ENCODE assay signal across 12 cellular contexts in genomic region chr1:153774036-153774435, GRCh38. TPM values are rescaled to one million over a fixed set of nuclear protein-coding genes. Genes with fewer than 3 reads are reported as not detected.
DNase-seq lines count a peak whose midpoint lies in the region; ATAC-seq and TF ChIP-seq lines count a peak whose summit lies in the region.
"Had no signal": no experiment of that assay in that cellular context is flagged by ENCODE, and none has a peak within 500 bp of the region (broad histone marks: within the 10 kb centered on the region; RNA-seq: fewer than 3 reads in every experiment).

No MANE protein-coding gene starts in this region.

- no peak overlapping the region for H2BK15ac ChIP-seq in mesenchymal stem cell (ENCODE audit: low read depth, poor library complexity, severe bottlenecking)

- no peak overlapping the region for H3K27ac ChIP-seq in mesenchymal stem cell (ENCODE audit: low read length, poor library complexity, severe bottlenecking)
- H3K27ac ChIP-seq in suprapubic skin: peak overlapping the region; percentile 85

- H3K4me1 ChIP-seq in mesenchymal stem cell (ENCODE audit: control insufficient read depth, insufficient read depth, low read depth, low read length): peaks cover 20% of the 10 kb centered on the region
- peaks cover 75% of the 10 kb centered on the region for H3K4me1 ChIP-seq in suprapubic skin

- no peak overlapping the region for H2BK120ac ChIP-seq in mesenchymal stem cell (ENCODE audit: low read depth, low read length)

- H3K4me3 Mint-ChIP-seq in activated CD8-positive, alpha-beta memory T cell treated with anti-CD3 and anti-CD28 coated beads, Interleukin-2, amount 10 ng/mL, durations not matched to agents 7 days and 5 days: no peak overlapping the region
- peak overlapping the region; percentile 85 for H3K4me3 Mint-ChIP-seq in activated CD8-positive, alpha-beta T cell treated with anti-CD3 and anti-CD28 coated beads, Interleukin-2, amount 10 ng/mL, durations not matched to agents 7 days and 5 days

- TF ChIP-seq CTCF in suprapubic skin (IDR thresholded peaks at IDR 0.05): no peak

- H3K79me1 ChIP-seq in mesenchymal stem cell (replicated peaks; ENCODE audit: low read length, poor library complexity, severe bottlenecking): peaks cover 8% of the 10 kb centered on the region

- no peak overlapping the region for H4K8ac ChIP-seq in mesenchymal stem cell (ENCODE audit: low read length)

- peak overlapping the region; percentile 86 for H3K9ac ChIP-seq in mesenchymal stem cell (ENCODE audit: low read length)

- H3K36me3 Mint-ChIP-seq in activated CD8-positive, alpha-beta memory T cell treated with anti-CD3 and anti-CD28 coated beads, Interleukin-2, amount 10 ng/mL, durations not matched to agents 7 days and 5 days: peaks cover 3% of the 10 kb centered on the region
- peaks cover 53% of the 10 kb centered on the region for H3K36me3 Mint-ChIP-seq in activated CD8-positive, alpha-beta T cell treated with anti-CD3 and anti-CD28 coated beads, Interleukin-2, amount 10 ng/mL, durations not matched to agents 7 days and 5 days (ENCODE audit: low read depth)

- ATAC-seq in activated CD8-positive, alpha-beta memory T cell treated with anti-CD3 and anti-CD28 coated beads, Interleukin-2, amount 10 ng/mL, durations not matched to agents 7 days and 5 days: no peak
- no peak for ATAC-seq in activated CD8-positive, alpha-beta T cell treated with anti-CD3 and anti-CD28 coated beads, Interleukin-2, amount 10 ng/mL, durations not matched to agents 7 days and 5 days
- no peak for ATAC-seq in HG03354 (IDR thresholded peaks at IDR 0.05; ENCODE audit: poor library complexity, severe bottlenecking, unreplicated experiment)
- no peak for ATAC-seq in GM19397 (IDR thresholded peaks at IDR 0.05; ENCODE audit: unreplicated experiment)

- H3K27ac Mint-ChIP-seq in activated CD8-positive, alpha-beta memory T cell treated with anti-CD3 and anti-CD28 coated beads, Interleukin-2, amount 10 ng/mL, durations not matched to agents 7 days and 5 days: peak overlapping the region; percentile 97
- H3K27ac Mint-ChIP-seq in activated CD8-positive, alpha-beta T cell treated with anti-CD3 and anti-CD28 coated beads, Interleukin-2, amount 10 ng/mL, durations not matched to agents 7 days and 5 days: peak overlapping the region; percentile 97

- no peak overlapping the region for H3K23ac ChIP-seq in mesenchymal stem cell (ENCODE audit: low read length in 2 of 2)

- no peak overlapping the region for H3K18ac ChIP-seq in mesenchymal stem cell (ENCODE audit: low read depth in 1 of 2, low read length in 2 of 2)

- H3K9me3 ChIP-seq in mesenchymal stem cell (ENCODE audit: control insufficient read depth, low read length): no peaks in the 10 kb centered on the region
- H3K9me3 ChIP-seq in suprapubic skin: no peaks in the 10 kb centered on the region

- H2AK5ac ChIP-seq in mesenchymal stem cell (ENCODE audit: low read length, severe bottlenecking): no peak overlapping the region

- H3K4ac ChIP-seq in mesenchymal stem cell (ENCODE audit: low read depth in 1 of 2, low read length in 2 of 2): no peak overlapping the region

- no peak overlapping the region for H3K4me3 ChIP-seq in mesenchymal stem cell (ENCODE audit: insufficient read depth in 1 of 2, low read depth in 1 of 2, low read length in 2 of 2)
- no peak overlapping the region for H3K4me3 ChIP-seq in suprapubic skin

- H3K14ac ChIP-seq in mesenchymal stem cell (ENCODE audit: low read length in 2 of 2): no peak overlapping the region

- no peaks in the 10 kb centered on the region for H3K27me3 ChIP-seq in mesenchymal stem cell (ENCODE audit: control insufficient read depth in 1 of 2, insufficient read depth in 1 of 2, low read length in 2 of 2)
- H3K27me3 ChIP-seq in suprapubic skin: no peaks in the 10 kb centered on the region

- no peak overlapping the region for H2BK12ac ChIP-seq in mesenchymal stem cell (ENCODE audit: low read length in 2 of 2)

- TF ChIP-seq EP300 in suprapubic skin (IDR thresholded peaks at IDR 0.05): no peak

- no peak overlapping the region for H3K4me2 ChIP-seq in mesenchymal stem cell (ENCODE audit: low read length, poor library complexity, severe bottlenecking)

- WGBS in mesenchymal stem cell: 87% methylated on average over 6 of the region's 6 CpGs
- 61% methylated on average over 6 of the region's 6 CpGs for WGBS in suprapubic skin

- POLR2A ChIA-PET in activated CD8-positive, alpha-beta T cell treated with anti-CD3 and anti-CD28 coated beads, Interleukin-2, amount 10 ng/mL, durations not matched to agents 7 days and 5 days (lab: Charles Lee): interaction anchor here (0.7 kb wide), 1 partner anchor 23 kb away, joined by 3 read pairs; no protein-coding TSS in a partner anchor

- peaks cover 40% of the 10 kb centered on the region for H3K4me1 Mint-ChIP-seq in activated CD8-positive, alpha-beta memory T cell treated with anti-CD3 and anti-CD28 coated beads, Interleukin-2, amount 10 ng/mL, durations not matched to agents 7 days and 5 days
- peaks cover 53% of the 10 kb centered on the region for H3K4me1 Mint-ChIP-seq in activated CD8-positive, alpha-beta T cell treated with anti-CD3 and anti-CD28 coated beads, Interleukin-2, amount 10 ng/mL, durations not matched to agents 7 days and 5 days (ENCODE audit: low read depth)

- no peak for DNase-seq in activated CD8-positive, alpha-beta memory T cell treated with anti-CD3 and anti-CD28 coated beads, Interleukin-2, amount 10 ng/mL, durations not matched to agents 7 days and 5 days
- no peak for DNase-seq in activated CD8-positive, alpha-beta memory T cell treated with anti-CD3 and anti-CD28 coated beads for 24 hours
- DNase-seq in activated CD8-positive, alpha-beta T cell treated with anti-CD3 and anti-CD28 coated beads, Interleukin-2, amount 10 ng/mL, durations not matched to agents 7 days and 5 days: no peak
- DNase-seq in mesenchymal stem cell: no peak
- DNase-seq in suprapubic skin (ENCODE audit: low spot score in 2 of 2): no peak
- DNase-seq in stimulated activated CD4-positive, alpha-beta T cell treated with anti-CD3 and anti-CD28 coated beads, Interleukin-2, amount 100 ng/mL, for 24 hours: no peak
- DNase-seq: foreskin fibroblast; stimulated activated CD4-positive, alpha-beta T cell treated with anti-CD3 and anti-CD28 coated beads, Interleukin-12 subunit alpha, Interleukin-12 subunit beta, amount 100 ng/mL, for 4 hours; stimulated activated naive CD4-positive, alpha-beta T cell had no signal

- no peak for TF ChIP-seq POLR2A in suprapubic skin (IDR thresholded peaks at IDR 0.05)

- CTCF ChIA-PET in activated CD8-positive, alpha-beta memory T cell treated with anti-CD3 and anti-CD28 coated beads, Interleukin-2, amount 10 ng/mL, durations not matched to agents 7 days and 5 days (lab: Charles Lee): interaction anchor here (0.6 to 3.1 kb wide), 4 partner anchors 17 to 215 kb away, joined by 3 to 18 read pairs (median 3); partner anchors contain the start of gene GATAD2B
- CTCF ChIA-PET in activated CD8-positive, alpha-beta T cell treated with anti-CD3 and anti-CD28 coated beads, Interleukin-2, amount 10 ng/mL, durations not matched to agents 7 days and 5 days (lab: Charles Lee): interaction anchor here (1.3 to 1.7 kb wide), 2 partner anchors 147 to 213 kb away, joined by 5 read pairs; partner anchors contain the start of gene RAB13

- H2BK5ac ChIP-seq in mesenchymal stem cell (ENCODE audit: low read depth, low read length, poor library complexity, severe bottlenecking): no peak overlapping the region

- H4K91ac ChIP-seq in mesenchymal stem cell (ENCODE audit: low read length): peak overlapping the region; percentile 20

- H3K36me3 ChIP-seq in mesenchymal stem cell (ENCODE audit: control insufficient read depth in 1 of 2, insufficient read depth in 2 of 2, low read depth in 1 of 2, low read length in 2 of 2) (peaks cover 51 to 54% of the 10 kb centered on the region in 2 experiments), suprapubic skin (peaks cover 40% of the 10 kb centered on the region)

- H3K27me3 Mint-ChIP-seq in activated CD8-positive, alpha-beta memory T cell treated with anti-CD3 and anti-CD28 coated beads, Interleukin-2, amount 10 ng/mL, durations not matched to agents 7 days and 5 days: no peaks in the 10 kb centered on the region
- no peaks in the 10 kb centered on the region for H3K27me3 Mint-ChIP-seq in activated CD8-positive, alpha-beta T cell treated with anti-CD3 and anti-CD28 coated beads, Interleukin-2, amount 10 ng/mL, durations not matched to agents 7 days and 5 days (ENCODE audit: low read depth)
- H3K27me3 Mint-ChIP-seq: memory B cell had no signal

- no peaks in the 10 kb centered on the region for H3K9me3 Mint-ChIP-seq in activated CD8-positive, alpha-beta memory T cell treated with anti-CD3 and anti-CD28 coated beads, Interleukin-2, amount 10 ng/mL, durations not matched to agents 7 days and 5 days (ENCODE audit: low read depth)
- H3K9me3 Mint-ChIP-seq in activated CD8-positive, alpha-beta T cell treated with anti-CD3 and anti-CD28 coated beads, Interleukin-2, amount 10 ng/mL, durations not matched to agents 7 days and 5 days (ENCODE audit: insufficient read depth): no peaks in the 10 kb centered on the region
- H3K9me3 Mint-ChIP-seq: memory B cell had no signal

- no peak overlapping the region for H2AFZ ChIP-seq in mesenchymal stem cell (ENCODE audit: low read depth, low read length)

RNA-seq across cellular contexts. Expression of gene SLC27A3, which starts 1.2 kb away (rescaled TPM):
- total RNA-seq in activated CD8-positive, alpha-beta memory T cell treated with anti-CD3 and anti-CD28 coated beads, Interleukin-2, amount 10 ng/mL, durations not matched to agents 7 days and 5 days: 10 to 100 TPM; 39.8 to 43.0 TPM
- 10 to 100 TPM; 41.1 to 50.1 TPM for total RNA-seq in activated CD8-positive, alpha-beta T cell treated with anti-CD3 and anti-CD28 coated beads, Interleukin-2, amount 10 ng/mL, durations not matched to agents 7 days and 5 days
- 10.6 TPM for polyA plus RNA-seq in mesenchymal stem cell (2013, experiment 1 of 2)
- polyA plus RNA-seq in mesenchymal stem cell (2013, experiment 2 of 2): 10.2 TPM
- 10 to 100 TPM; 18.3 to 72.3 (median 39.6) TPM for total RNA-seq in suprapubic skin

RNA-seq across cellular contexts. Expression of gene INTS3, which starts 46.2 kb away (rescaled TPM):
- 10 to 100 TPM; 50.2 to 51.5 TPM for total RNA-seq in activated CD8-positive, alpha-beta memory T cell treated with anti-CD3 and anti-CD28 coated beads, Interleukin-2, amount 10 ng/mL, durations not matched to agents 7 days and 5 days
- total RNA-seq in activated CD8-positive, alpha-beta T cell treated with anti-CD3 and anti-CD28 coated beads, Interleukin-2, amount 10 ng/mL, durations not matched to agents 7 days and 5 days: 10 to 100 TPM; 53.7 to 54.5 TPM
- 23.0 TPM for polyA plus RNA-seq in mesenchymal stem cell (2013, experiment 1 of 2)
- polyA plus RNA-seq in mesenchymal stem cell (2013, experiment 2 of 2): 21.1 TPM
- total RNA-seq in suprapubic skin: 10 to 100 TPM; 38.3 to 75.4 (median 43.9) TPM
